ENCODE assay signal across 10 cellular contexts in genomic region chr12:52029686-52030085, GRCh38. TPM values are rescaled to one million over a fixed set of nuclear protein-coding genes. Genes with fewer than 3 reads are reported as not detected.
DNase-seq lines count a peak whose midpoint lies in the region; ATAC-seq lines count a peak whose summit lies in the region.
"Had no signal": no experiment of that assay in that cellular context is flagged by ENCODE, and none has a peak within 500 bp of the region (broad histone marks: within the 10 kb centered on the region; RNA-seq: fewer than 3 reads in every experiment).

No MANE protein-coding gene starts in this region.

- no peak overlapping the region for H3K27ac ChIP-seq in iPS-20b (ENCODE audit: low read length)
- H3K27ac ChIP-seq: adrenal gland had no signal

- H3K27me3 ChIP-seq in iPS-20b (ENCODE audit: insufficient read depth, low read length) = peaks cover 22% of the 10 kb centered on the region
- H3K27me3 ChIP-seq: adrenal gland had no signal

- no peaks in the 10 kb centered on the region for H3K36me3 ChIP-seq in iPS-20b (ENCODE audit: insufficient read depth, low read depth, low read length)
- H3K36me3 ChIP-seq: adrenal gland had no signal

- in situ Hi-C loops in SK-MEL-5 (cut with HindIII; ENCODE audit: low pct_unique_long_range_greater_than_20kb, low sequenced_read_pairs) = no loop called here

- no peak overlapping the region for H3K4me3 ChIP-seq in iPS-20b (ENCODE audit: low read length)
- H3K4me3 ChIP-seq: adrenal gland had no signal

- peaks cover 17% of the 10 kb centered on the region for H3K4me1 ChIP-seq in iPS-20b (ENCODE audit: insufficient read depth, low read length)

- DNase-seq in CD1c-positive myeloid dendritic cell (ENCODE audit: extremely low spot score) (peak; percentile 11), NCI-H1417 (lab: John Stamatoyannopoulos, UW) (peak; percentile 72 to 98 (median 92)), SK-MEL-5 (ENCODE audit: low read depth, low spot score) (peak; percentile 42)
- no peak for DNase-seq in effector CD8-positive, alpha-beta T cell (lab: John Stamatoyannopoulos, UW)
- DNase-seq: EL had no signal

- peak overlapping the region; percentile 34; the same call in 1 of the 2 replicates for H3K9ac ChIP-seq in iPS-20b (ENCODE audit: low read depth, low read length)

- no peaks in the 10 kb centered on the region for H3K9me3 ChIP-seq in iPS-20b (ENCODE audit: insufficient read depth, low read depth, low read length)
- H3K9me3 ChIP-seq: adrenal gland had no signal

- ATAC-seq in GM21786 (IDR thresholded peaks at IDR 0.05; ENCODE audit: unreplicated experiment) = no peak
- ATAC-seq in GM18870 (IDR thresholded peaks at IDR 0.05; ENCODE audit: unreplicated experiment) = no peak
- no peak for ATAC-seq in esophagus mucosa

RNA-seq across cellular contexts. Expression of gene NR4A1, which starts 21.6 kb away (rescaled TPM):
- total RNA-seq in SK-MEL-5 (2014; rRNA removed; shearing (Covaris generic)) = 33.5 and 35.4 TPM in 2 replicates
- 172 and 190 TPM in 2 replicates for polyA plus RNA-seq in SK-MEL-5 (2015; cell fraction: cytosol; rRNA removed)
- 199 and 239 TPM in 2 replicates for polyA plus RNA-seq in SK-MEL-5 (2015; cell fraction: nucleus; rRNA removed)
- 2.0 TPM for total RNA-seq in esophagus mucosa

RNA-seq across cellular contexts. Expression of gene TAMALIN, which starts 22.9 kb away (rescaled TPM):
- total RNA-seq in SK-MEL-5 (2014; rRNA removed; shearing (Covaris generic)) = 25.5 and 26.7 TPM in 2 replicates
- polyA plus RNA-seq in SK-MEL-5 (2015; cell fraction: cytosol; rRNA removed) = 16.7 and 18.1 TPM in 2 replicates
- polyA plus RNA-seq in SK-MEL-5 (2015; cell fraction: nucleus; rRNA removed) = 22.3 and 27.8 TPM in 2 replicates
- total RNA-seq in esophagus mucosa = 3.9 TPM

RNA-seq across cellular contexts. Expression of gene ATG101, which starts 40.1 kb away (rescaled TPM):
- 90.4 and 104 TPM in 2 replicates for total RNA-seq in SK-MEL-5 (2014; rRNA removed; shearing (Covaris generic))
- 99.8 and 106 TPM in 2 replicates for polyA plus RNA-seq in SK-MEL-5 (2015; cell fraction: cytosol; rRNA removed)
- polyA plus RNA-seq in SK-MEL-5 (2015; cell fraction: nucleus; rRNA removed) = 62.6 and 65.9 TPM in 2 replicates
- 35.2 TPM for total RNA-seq in esophagus mucosa

RNA-seq across cellular contexts. Expression of gene SMIM41, which starts 49.8 kb away (rescaled TPM):
- total RNA-seq in SK-MEL-5 (2014; rRNA removed; shearing (Covaris generic)) = not detected in 2 replicates
- polyA plus RNA-seq in SK-MEL-5 (2015; cell fraction: cytosol; rRNA removed) = not detected in 2 replicates
- not detected in 2 replicates for polyA plus RNA-seq in SK-MEL-5 (2015; cell fraction: nucleus; rRNA removed)
- total RNA-seq in esophagus mucosa = not detected

Comparison
In these comparisons a context has a peak if more than half of its experiments do, and no peak if none do; other contexts are left out.
1. RNA of gene NR4A1, which starts 21.6 kb away (total RNA-seq): 33.5 to 35.4 TPM in SK-MEL-5; 2.0 TPM in esophagus mucosa (single experiment); every median in the first group is over 10 times any median in the second.